8 cellular contexts compared by ENCODE assay signal in the genomic region with DNA sequence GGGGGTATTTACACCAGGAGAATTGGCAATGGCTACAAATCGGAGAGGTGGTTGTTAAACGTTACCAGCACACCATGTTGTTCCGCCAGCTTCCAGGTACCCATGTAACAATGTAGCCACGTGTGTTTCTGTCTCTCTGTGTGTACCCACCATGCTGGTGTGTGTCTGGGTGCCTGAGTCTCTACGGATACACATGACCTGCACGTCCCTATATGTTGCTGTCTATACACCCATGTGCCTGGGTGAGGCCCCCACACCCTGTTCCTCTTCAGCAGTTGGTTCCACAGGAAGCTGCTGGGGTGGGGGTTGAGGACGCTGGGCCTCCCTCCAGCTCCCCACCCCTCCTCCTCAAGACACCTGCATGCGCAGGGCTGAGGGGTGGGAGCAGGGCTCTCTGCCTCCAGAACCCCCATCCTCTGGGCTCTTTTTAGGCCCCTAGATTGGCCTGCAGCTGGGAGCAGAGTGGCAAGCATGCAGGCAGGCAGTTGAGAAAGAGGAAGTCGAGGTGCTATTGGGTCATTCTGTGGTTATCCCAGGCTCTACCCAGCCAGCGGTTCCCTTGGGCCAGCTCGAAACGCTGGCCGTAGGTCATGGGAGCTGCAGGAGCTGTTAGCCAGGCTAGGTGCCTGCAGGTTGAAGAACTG. TPM values are rescaled to one million over a fixed set of nuclear protein-coding genes. Genes with fewer than 3 reads are reported as not detected.
DNase-seq lines count a peak whose midpoint lies in the region; ATAC-seq and TF ChIP-seq lines count a peak whose summit lies in the region.

A gene (plus strand): TSS at position 351 of the 644 bp plus-strand sequence. CDS start 13,954 bp downstream, outside the sequence.

- peak within 1 kb of the TSS; percentile 85 for H3K27ac Mint-ChIP-seq in T-helper 1 cell treated with Interleukin-12 subunit alpha and Interleukin-12 subunit beta and Interleukin-4 antibody, amounts not matched to agents 30 μg/mL and 1 μg/mL, for 36 hours

- H3K4me3 ChIP-seq in breast epithelium (no peak within 1 kb of the TSS), mononuclear cell (ENCODE audit: low read length) (peak within 1 kb of the TSS; percentile 83), upper lobe of left lung (peak within 1 kb of the TSS in 3 of 4 donors; percentile 17 to 40 (median 33)), brain microvascular endothelial cell (ENCODE audit: low read depth, low read length) (no peak within 1 kb of the TSS)

- DNase-seq in breast epithelium (ENCODE audit: low spot score in 2 of 2) (no peak), upper lobe of left lung (peak; percentile 45 to 73), NK-92 (lab: John Stamatoyannopoulos, UW; ENCODE audit: unreplicated experiment) (no peak), brain microvascular endothelial cell (no peak), NCI-H82 (lab: John Stamatoyannopoulos, UW) (no peak)

- peak; percentile 74 to 87 for ATAC-seq in upper lobe of left lung (ENCODE audit: low FRiP score in 2 of 2)

- no peak within 1 kb of the TSS for H3K27ac ChIP-seq in breast epithelium
- peak within 1 kb of the TSS; percentile 10 to 72 (median 48) for H3K27ac ChIP-seq in upper lobe of left lung
- no peak within 1 kb of the TSS for H3K27ac ChIP-seq in brain microvascular endothelial cell

- no peaks in the 10 kb centered on the region for H3K9me3 ChIP-seq in breast epithelium
- no peaks in the 10 kb centered on the region for H3K9me3 ChIP-seq in mononuclear cell (ENCODE audit: low read depth, low read length)
- peaks cover 0 to 7% (median 2%) of the 10 kb centered on the region in 4 donors for H3K9me3 ChIP-seq in upper lobe of left lung

- H3K4me3 Mint-ChIP-seq in T-helper 1 cell treated with Interleukin-12 subunit alpha and Interleukin-12 subunit beta and Interleukin-4 antibody, amounts not matched to agents 30 μg/mL and 1 μg/mL, for 36 hours: peak within 1 kb of the TSS; percentile 93

- H3K27me3 Mint-ChIP-seq in T-helper 1 cell treated with Interleukin-12 subunit alpha and Interleukin-12 subunit beta and Interleukin-4 antibody, amounts not matched to agents 30 μg/mL and 1 μg/mL, for 36 hours (ENCODE audit: low read depth): no peaks in the 10 kb centered on the region

- peaks cover 44% of the 10 kb centered on the region for H3K4me1 Mint-ChIP-seq in T-helper 1 cell treated with Interleukin-12 subunit alpha and Interleukin-12 subunit beta and Interleukin-4 antibody, amounts not matched to agents 30 μg/mL and 1 μg/mL, for 36 hours (ENCODE audit: low read depth)

- in situ Hi-C loops in brain microvascular endothelial cell (cut with HindIII; ENCODE audit: low pct_ligation_motif_present, low sequenced_read_pairs): no loop called here

- H3K4me1 ChIP-seq in breast epithelium (no peaks in the 10 kb centered on the region), mononuclear cell (ENCODE audit: insufficient read depth, low read length) (peaks cover 90% of the 10 kb centered on the region), upper lobe of left lung (peaks cover 0 to 19% (median 5%) of the 10 kb centered on the region in 4 donors)

- H3K36me3 Mint-ChIP-seq in T-helper 1 cell treated with Interleukin-12 subunit alpha and Interleukin-12 subunit beta and Interleukin-4 antibody, amounts not matched to agents 30 μg/mL and 1 μg/mL, for 36 hours (ENCODE audit: low read depth): peaks cover 22% of the 10 kb centered on the region

- H3K27me3 ChIP-seq in breast epithelium (no peaks in the 10 kb centered on the region), mononuclear cell (ENCODE audit: insufficient read depth, low read length) (no peaks in the 10 kb centered on the region), upper lobe of left lung (no peaks in the 10 kb centered on the region), brain microvascular endothelial cell (replicated peaks) (no peaks in the 10 kb centered on the region)

- peak; percentile 51 for TF ChIP-seq POLR2A in GM19099 (IDR thresholded peaks at IDR 0.05; ENCODE audit: extremely low read depth, insufficient read length, low read depth)
- no peak for TF ChIP-seq POLR2A in breast epithelium (IDR thresholded peaks at IDR 0.05)
- TF ChIP-seq POLR2A in upper lobe of left lung (IDR thresholded peaks at IDR 0.05): no peak

- WGBS in upper lobe of left lung, 2 donors: 58 to 60% methylated on average over 6 to 13 of the region's 13 CpGs

- intact Hi-C loops in breast epithelium (cut with DNase I; ENCODE audit: low total_unique reads): no loop called here

- no peaks in the 10 kb centered on the region for H3K36me3 ChIP-seq in breast epithelium
- H3K36me3 ChIP-seq in upper lobe of left lung: no peaks in the 10 kb centered on the region
- no peaks in the 10 kb centered on the region for H3K36me3 ChIP-seq in brain microvascular endothelial cell (replicated peaks)

- TF ChIP-seq EP300 in upper lobe of left lung (IDR thresholded peaks at IDR 0.05): no peak

- H3K9me3 Mint-ChIP-seq in T-helper 1 cell treated with Interleukin-12 subunit alpha and Interleukin-12 subunit beta and Interleukin-4 antibody, amounts not matched to agents 30 μg/mL and 1 μg/mL, for 36 hours: peaks cover 6% of the 10 kb centered on the region

- TF ChIP-seq CTCF in breast epithelium (IDR thresholded peaks at IDR 0.05): no peak
- no peak for TF ChIP-seq CTCF in upper lobe of left lung (IDR thresholded peaks at IDR 0.05)
- TF ChIP-seq CTCF in brain microvascular endothelial cell (IDR thresholded peaks at IDR 0.05; ENCODE audit: low read depth, low read length, missing control alignments): no peak

RNA-seq across cellular contexts. Expression of the gene that starts here (rescaled TPM):
- total RNA-seq in breast epithelium (10 to 100 TPM; 16.8 to 23.3 (median 22.9) TPM), mononuclear cell (45.0 TPM), upper lobe of left lung (100 to 1,000 TPM in 1 of 6 donors, 10 to 100 TPM in 5; 56.1 to 106 (median 66.0) TPM)

Comparison
In these comparisons a context has a peak if more than half of its experiments do, and no peak if none do; other contexts are left out.
1. DNase-seq: peak in upper lobe of left lung (2 of 2); none in breast epithelium (0 of 2), NK-92 (single experiment), brain microvascular endothelial cell (single experiment) and NCI-H82 (single experiment).
2. H3K27ac ChIP-seq: peak in upper lobe of left lung (4 of 4); none in breast epithelium (0 of 2) and brain microvascular endothelial cell (single experiment).
3. H3K4me3 ChIP-seq: peak in mononuclear cell (single experiment) and upper lobe of left lung (3 of 4); none in breast epithelium (0 of 3) and brain microvascular endothelial cell (single experiment).